ENCODE assay signal across 16 cellular contexts in the genomic region with DNA sequence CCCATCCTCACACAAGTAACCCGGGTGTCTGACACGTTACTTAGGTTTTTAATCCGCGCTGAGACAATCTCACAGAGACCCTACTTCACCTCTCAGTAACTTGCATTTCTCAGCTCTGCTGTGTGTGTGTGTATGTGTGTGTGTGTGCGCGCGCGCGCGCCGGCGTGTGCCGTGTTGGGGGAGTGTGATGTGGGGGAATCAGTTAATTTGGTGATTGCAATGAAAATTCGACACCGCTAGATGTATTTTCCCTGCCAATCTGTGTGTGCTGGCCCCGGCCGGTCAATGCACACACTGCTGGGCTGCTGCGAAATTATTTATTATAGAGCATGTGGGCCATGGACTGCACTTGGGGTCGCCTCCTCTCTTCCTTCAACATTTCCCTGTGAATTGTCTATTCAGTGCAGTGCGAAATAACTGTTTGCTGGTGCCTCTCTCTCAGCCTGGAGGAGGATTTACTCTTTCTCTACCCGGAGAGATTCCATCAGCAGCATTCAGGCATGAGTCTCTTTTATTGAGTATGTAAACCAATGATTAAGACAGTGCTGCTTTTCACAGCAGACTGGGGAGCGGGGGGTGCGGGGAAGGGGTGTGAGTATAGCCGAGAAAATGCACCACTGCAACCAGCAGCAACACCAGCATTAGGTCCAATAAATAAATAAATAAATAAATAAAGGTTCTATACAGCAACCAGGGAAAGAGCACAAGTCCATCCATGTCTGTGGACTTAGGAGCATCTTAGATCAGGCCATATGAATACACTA. TPM values are rescaled to one million over a fixed set of nuclear protein-coding genes. Genes with fewer than 3 reads are reported as not detected.
A peak's percentile ranks its signal among the peaks of the same experiment; 100 is the strongest.
DNase-seq lines count a peak whose midpoint lies in the region; ATAC-seq and TF ChIP-seq lines count a peak whose summit lies in the region.
"Had no signal": no experiment of that assay in that cellular context is flagged by ENCODE, and none has a peak within 500 bp of the region (broad histone marks: within the 10 kb centered on the region; RNA-seq: fewer than 3 reads in every experiment).

No MANE protein-coding gene starts in this region.

- WGBS in testis, 2 donors = 29% methylated on average over 24 of the region's 24 CpGs

- H3K4me3 ChIP-seq in GM23338 (peak overlapping the region; percentile 87), iPS-11a (ENCODE audit: low read depth, low read length) (peak overlapping the region; percentile 86), testis (no peak overlapping the region)

- no peak for ATAC-seq in GM23338
- ATAC-seq in GM19328 (IDR thresholded peaks at IDR 0.05; ENCODE audit: unreplicated experiment) = no peak
- ATAC-seq: stimulated activated memory B cell treated with anti-CD40 and anti-IgM and Interleukin-4, amounts not matched to agents 10 μg/mL and 1 μg/mL and 100 μg/mL, for 72 hours had no signal

- H3K4me2 ChIP-seq in GM23338 = peak overlapping the region; percentile 94

- peaks cover 4% of the 10 kb centered on the region for H3K27me3 Mint-ChIP-seq in GM23338 (ENCODE audit: insufficient read depth, low read depth, poor library complexity)

- no peaks in the 10 kb centered on the region for H3K9me3 ChIP-seq in testis

- H3F3A ChIP-seq in GM23338 (replicated peaks; ENCODE audit: low read depth) = no peaks in the 10 kb centered on the region

- intact Hi-C loops in posterior cingulate gyrus (cut with DNase I) (loop anchor here (5.0 kb wide), 1 partner anchor 616 kb away; no protein-coding TSS in a partner anchor), testis (cut with DNase I; ENCODE audit: low total_unique reads) (no loop called here)

- H3K36me3 Mint-ChIP-seq in GM23338 (ENCODE audit: low read depth) = no peaks in the 10 kb centered on the region
- H3K36me3 Mint-ChIP-seq: stimulated activated memory B cell treated with anti-CD40 and anti-IgM and Interleukin-4, amounts not matched to agents 10 μg/mL and 1 μg/mL and 100 μg/mL, for 72 hours had no signal

- H3K36me3 ChIP-seq in GM23338 (ENCODE audit: insufficient read depth) (no peaks in the 10 kb centered on the region), testis (ENCODE audit: low read depth, missing control alignments) (no peaks in the 10 kb centered on the region)

- DNase-seq in GM23338 (ENCODE audit: low spot score) (no peak), amygdala (lab: John Stamatoyannopoulos, UW) (peak in 29 of 56 donors; percentile 3 to 71 (median 45)), posterior cingulate gyrus (peak in 9 of 10 donors; percentile 28 to 90 (median 39)), testis (no peak), SIG-M5 (lab: John Stamatoyannopoulos, UW) (no peak), SHP77 treated with DMSO at 0.1 percent for 48 hours (lab: John Stamatoyannopoulos, UW) (no peak)
- DNase-seq: activated CD4-positive, alpha-beta T cell treated with anti-CD3 and anti-CD28 coated beads, Interleukin-2, amount 50 U/mL, for 48 hours; KBM-7; NCI-H146; NCI-H526 treated with DMSO at 0.1 percent for 48 hours; stimulated activated CD4-positive, alpha-beta T cell treated with anti-CD3 and anti-CD28 coated beads, Interleukin-4, amount 100 ng/mL, for 4 hours had no signal

- no peak overlapping the region for H3K27ac Mint-ChIP-seq in GM23338
- H3K27ac Mint-ChIP-seq: memory B cell; stimulated activated memory B cell treated with anti-CD40 and anti-IgM and Interleukin-4, amounts not matched to agents 10 μg/mL and 1 μg/mL and 100 μg/mL, for 72 hours had no signal

- H3K27me3 ChIP-seq in GM23338 (ENCODE audit: insufficient read depth) = no peaks in the 10 kb centered on the region
- no peaks in the 10 kb centered on the region for H3K27me3 ChIP-seq in testis

- H3K79me2 ChIP-seq in GM23338 (replicated peaks; ENCODE audit: insufficient read depth) = peaks cover 63% of the 10 kb centered on the region

- no peaks in the 10 kb centered on the region for H4K20me1 ChIP-seq in GM23338 (replicated peaks; ENCODE audit: insufficient read depth)

- H3K4me1 Mint-ChIP-seq in GM23338 = peaks cover 59% of the 10 kb centered on the region

- no peaks in the 10 kb centered on the region for H3K9me2 ChIP-seq in GM23338 (ENCODE audit: insufficient read depth)

- H2AFZ ChIP-seq in GM23338 = no peak overlapping the region

- H3K4me1 ChIP-seq in GM23338 (ENCODE audit: insufficient read depth) (peaks cover 52% of the 10 kb centered on the region), testis (peaks cover 9% of the 10 kb centered on the region)

- H3K9me3 Mint-ChIP-seq in GM23338 = no peaks in the 10 kb centered on the region
- H3K9me3 Mint-ChIP-seq: stimulated activated memory B cell treated with anti-CD40 and anti-IgM and Interleukin-4, amounts not matched to agents 10 μg/mL and 1 μg/mL and 100 μg/mL, for 72 hours had no signal

- H3K27ac ChIP-seq in GM23338 (ENCODE audit: low read depth) (no peak overlapping the region), testis (no peak overlapping the region)

- no peak for TF ChIP-seq CTCF in GM23338 (conservative IDR thresholded peaks at IDR 0.05; ENCODE audit: low read depth in 2 of 2)
- no peak for TF ChIP-seq CTCF in testis (IDR thresholded peaks at IDR 0.05)

- H3K4me3 Mint-ChIP-seq in GM23338 = peak overlapping the region; percentile 92
- H3K4me3 Mint-ChIP-seq: memory B cell; stimulated activated memory B cell treated with anti-CD40 and anti-IgM and Interleukin-4, amounts not matched to agents 10 μg/mL and 1 μg/mL and 100 μg/mL, for 72 hours had no signal

- TF ChIP-seq POLR2A in testis (IDR thresholded peaks at IDR 0.05) = no peak

TF ChIP-seq in GM23338, 12 proteins besides CTCF, POLR2A, EP300 and RAD21 (continues in another document):
- TF ChIP-seq JUNB (IDR thresholded peaks at IDR 0.05; ENCODE audit: unreplicated experiment) (no peak), ZNF114 (CRISPR knock-in tag; IDR thresholded peaks at IDR 0.05) (no peak), EZH2phosphoT487 (IDR thresholded peaks at IDR 0.05; ENCODE audit: unreplicated experiment) (no peak)
- TF ChIP-seq, protein P1, sequence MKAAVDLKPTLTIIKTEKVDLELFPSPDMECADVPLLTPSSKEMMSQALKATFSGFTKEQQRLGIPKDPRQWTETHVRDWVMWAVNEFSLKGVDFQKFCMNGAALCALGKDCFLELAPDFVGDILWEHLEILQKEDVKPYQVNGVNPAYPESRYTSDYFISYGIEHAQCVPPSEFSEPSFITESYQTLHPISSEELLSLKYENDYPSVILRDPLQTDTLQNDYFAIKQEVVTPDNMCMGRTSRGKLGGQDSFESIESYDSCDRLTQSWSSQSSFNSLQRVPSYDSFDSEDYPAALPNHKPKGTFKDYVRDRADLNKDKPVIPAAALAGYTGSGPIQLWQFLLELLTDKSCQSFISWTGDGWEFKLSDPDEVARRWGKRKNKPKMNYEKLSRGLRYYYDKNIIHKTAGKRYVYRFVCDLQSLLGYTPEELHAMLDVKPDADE (IDR thresholded peaks at IDR 0.05) = no peak
- TF ChIP-seq, protein P2, sequence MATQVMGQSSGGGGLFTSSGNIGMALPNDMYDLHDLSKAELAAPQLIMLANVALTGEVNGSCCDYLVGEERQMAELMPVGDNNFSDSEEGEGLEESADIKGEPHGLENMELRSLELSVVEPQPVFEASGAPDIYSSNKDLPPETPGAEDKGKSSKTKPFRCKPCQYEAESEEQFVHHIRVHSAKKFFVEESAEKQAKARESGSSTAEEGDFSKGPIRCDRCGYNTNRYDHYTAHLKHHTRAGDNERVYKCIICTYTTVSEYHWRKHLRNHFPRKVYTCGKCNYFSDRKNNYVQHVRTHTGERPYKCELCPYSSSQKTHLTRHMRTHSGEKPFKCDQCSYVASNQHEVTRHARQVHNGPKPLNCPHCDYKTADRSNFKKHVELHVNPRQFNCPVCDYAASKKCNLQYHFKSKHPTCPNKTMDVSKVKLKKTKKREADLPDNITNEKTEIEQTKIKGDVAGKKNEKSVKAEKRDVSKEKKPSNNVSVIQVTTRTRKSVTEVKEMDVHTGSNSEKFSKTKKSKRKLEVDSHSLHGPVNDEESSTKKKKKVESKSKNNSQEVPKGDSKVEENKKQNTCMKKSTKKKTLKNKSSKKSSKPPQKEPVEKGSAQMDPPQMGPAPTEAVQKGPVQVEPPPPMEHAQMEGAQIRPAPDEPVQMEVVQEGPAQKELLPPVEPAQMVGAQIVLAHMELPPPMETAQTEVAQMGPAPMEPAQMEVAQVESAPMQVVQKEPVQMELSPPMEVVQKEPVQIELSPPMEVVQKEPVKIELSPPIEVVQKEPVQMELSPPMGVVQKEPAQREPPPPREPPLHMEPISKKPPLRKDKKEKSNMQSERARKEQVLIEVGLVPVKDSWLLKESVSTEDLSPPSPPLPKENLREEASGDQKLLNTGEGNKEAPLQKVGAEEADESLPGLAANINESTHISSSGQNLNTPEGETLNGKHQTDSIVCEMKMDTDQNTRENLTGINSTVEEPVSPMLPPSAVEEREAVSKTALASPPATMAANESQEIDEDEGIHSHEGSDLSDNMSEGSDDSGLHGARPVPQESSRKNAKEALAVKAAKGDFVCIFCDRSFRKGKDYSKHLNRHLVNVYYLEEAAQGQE (IDR thresholded peaks at IDR 0.05; ENCODE audit: unreplicated experiment) = no peak

RNA-seq across cellular contexts. Expression of gene CADM2, which starts 2.9 kb away (rescaled TPM):
- total RNA-seq in GM23338 (2014; rRNA removed; shearing (Covaris generic)) = 13.3 and 16.4 TPM in 2 replicates
- polyA plus RNA-seq in GM23338 (2016; fragmentation: Nextera tagmentation; extraction: Ambion mirVana) = 31.5 and 47.5 TPM in 2 replicates
- 1 to 10 TPM; 2.7 to 4.0 TPM for total RNA-seq in testis
- 1.3 TPM for polyA plus RNA-seq in testis (ENCODE audit: insufficient read depth, low read depth, low replicate concordance)
- total RNA-seq: endothelial cell of umbilical vein had no signal
- polyA plus RNA-seq: endothelial cell of umbilical vein had no signal

Comparison
In these comparisons a context has a peak if more than half of its experiments do, and no peak if none do; other contexts are left out.
1. DNase-seq: peak in amygdala (29 of 56) and posterior cingulate gyrus (9 of 10); none in GM23338 (single experiment), testis (single experiment), SIG-M5 (single experiment) and SHP77 treated with DMSO at 0.1 percent for 48 hours (single experiment).
2. H3K4me3 ChIP-seq: peak in GM23338 (single experiment) and iPS-11a (single experiment); none in testis (0 of 2).